In genomic region chr9:131423171-131423581, GRCh38 we compare ENCODE assay signal across 7 cellular contexts. TPM values are rescaled to one million over a fixed set of nuclear protein-coding genes. Genes with fewer than 3 reads are reported as not detected.
DNase-seq lines count a peak whose midpoint lies in the region; ATAC-seq, FAIRE-seq and TF ChIP-seq lines count a peak whose summit lies in the region.

No MANE protein-coding gene starts in this region.

- FAIRE-seq in GM12891 (lab: Jason Lieb, UNC): peak; percentile 81

- H3K4me1 Mint-ChIP-seq in stimulated activated effector memory CD8-positive, alpha-beta T cell treated with anti-CD3 and anti-CD28 coated beads, Interleukin-12 subunit alpha, Interleukin-12 subunit beta, amount 100 ng/mL, for 72 hours: peaks cover 80% of the 10 kb centered on the region

- H3K9me3 Mint-ChIP-seq in stimulated activated effector memory CD8-positive, alpha-beta T cell treated with anti-CD3 and anti-CD28 coated beads, Interleukin-12 subunit alpha, Interleukin-12 subunit beta, amount 100 ng/mL, for 72 hours: no peaks in the 10 kb centered on the region

- no peak overlapping the region for H3K4me3 Mint-ChIP-seq in stimulated activated effector memory CD8-positive, alpha-beta T cell treated with anti-CD3 and anti-CD28 coated beads, Interleukin-12 subunit alpha, Interleukin-12 subunit beta, amount 100 ng/mL, for 72 hours

- TF ChIP-seq POLR2A in GM12891 (IDR thresholded peaks at IDR 0.05; ENCODE audit: low read depth, low read length): no peak

- peaks cover 47% of the 10 kb centered on the region for H3K36me3 Mint-ChIP-seq in stimulated activated effector memory CD8-positive, alpha-beta T cell treated with anti-CD3 and anti-CD28 coated beads, Interleukin-12 subunit alpha, Interleukin-12 subunit beta, amount 100 ng/mL, for 72 hours

- ATAC-seq in stimulated activated effector memory CD8-positive, alpha-beta T cell treated with anti-CD3 and anti-CD28 coated beads, Interleukin-12 subunit alpha, Interleukin-12 subunit beta, amount 100 ng/mL, for 72 hours: peak; percentile 77
- no peak for ATAC-seq in GM21528 (IDR thresholded peaks at IDR 0.05; ENCODE audit: low FRiP score, unreplicated experiment)

- DNase-seq in GM12891 (ENCODE audit: insufficient read length, low spot score) (peak; percentile 38), NCI-H2171 (lab: John Stamatoyannopoulos, UW) (peak; percentile 84), brain pericyte (ENCODE audit: low read depth, low spot score) (peak; percentile 26), islet precursor cell (peak; percentile 95), NCI-H146 (lab: John Stamatoyannopoulos, UW) (no peak)
- DNase-seq in stimulated activated effector memory CD8-positive, alpha-beta T cell treated with anti-CD3 and anti-CD28 coated beads, Interleukin-12 subunit alpha, Interleukin-12 subunit beta, amount 100 ng/mL, for 72 hours (ENCODE audit: low spot score in 2 of 2): no peak

- peak overlapping the region; percentile 81 for H3K27ac Mint-ChIP-seq in stimulated activated effector memory CD8-positive, alpha-beta T cell treated with anti-CD3 and anti-CD28 coated beads, Interleukin-12 subunit alpha, Interleukin-12 subunit beta, amount 100 ng/mL, for 72 hours

TF ChIP-seq in GM12891, 5 proteins besides CTCF, POLR2A, EP300 and RAD21:
- TF ChIP-seq POLR2AphosphoS5 (IDR thresholded peaks at IDR 0.05; ENCODE audit: low read depth, low read length) (no peak), PAX5 (IDR thresholded peaks at IDR 0.05; ENCODE audit: insufficient read depth, low read length, severe bottlenecking) (peak; percentile 85), TAF1 (IDR thresholded peaks at IDR 0.05; ENCODE audit: low read depth, low read length) (no peak), SPI1 (IDR thresholded peaks at IDR 0.05; ENCODE audit: low read depth, low read length) (no peak), POU2F2 (IDR thresholded peaks at IDR 0.05; ENCODE audit: low read depth, low read length) (no peak)

RNA-seq across cellular contexts. Expression of gene PRRC2B, which starts 29.3 kb away (rescaled TPM):
- 42.1 TPM for polyA plus RNA-seq in GM12891 (2012; ENCODE audit: low read depth, missing spikeins)

Comparison
In these comparisons a context has a peak if more than half of its experiments do, and no peak if none do; other contexts are left out.
1. DNase-seq: peak in GM12891 (single experiment), NCI-H2171 (single experiment), brain pericyte (single experiment) and islet precursor cell (single experiment); none in stimulated activated effector memory CD8-positive, alpha-beta T cell treated with anti-CD3 and anti-CD28 coated beads, Interleukin-12 subunit alpha, Interleukin-12 subunit beta, amount 100 ng/mL, for 72 hours (0 of 2) and NCI-H146 (single experiment).